8 cellular contexts compared by ENCODE assay signal in genomic region chr5:140821375-140822280, GRCh38.
DNase-seq lines count a peak whose midpoint lies in the region; ATAC-seq and TF ChIP-seq lines count a peak whose summit lies in the region.

Gene PCDHA5 (plus strand): TSS chr5:140821613.

- TF ChIP-seq CTCF in HFF-Myc (IDR thresholded peaks at IDR 0.05; ENCODE audit: low read depth, low read length, missing control alignments) = peak; percentile 66

- DNase-seq in COLO829 (ENCODE audit: low spot score) (peak; percentile 42), HFF-Myc (ENCODE audit: extremely low read depth, low read depth) (no peak), amniotic stem cell (lab: John Stamatoyannopoulos, UW) (peak; percentile 3), iris pigment epithelial cell (ENCODE audit: low read depth) (peak; percentile 7), NCI-H510A (lab: John Stamatoyannopoulos, UW) (no peak), AG08395 (ENCODE audit: low spot score) (no peak)

- ATAC-seq in HG02642 (IDR thresholded peaks at IDR 0.05; ENCODE audit: poor library complexity, unreplicated experiment) (no peak), HG03354 (IDR thresholded peaks at IDR 0.05; ENCODE audit: poor library complexity, severe bottlenecking, unreplicated experiment) (no peak)

- no peak within 1 kb of the TSS for H3K4me3 ChIP-seq in HFF-Myc (replicated peaks; ENCODE audit: low read depth, low read length)

Comparison
In these comparisons a context has a peak if more than half of its experiments do, and no peak if none do; other contexts are left out.
1. DNase-seq: peak in COLO829 (single experiment), amniotic stem cell (single experiment) and iris pigment epithelial cell (single experiment); none in HFF-Myc (single experiment), NCI-H510A (single experiment) and AG08395 (single experiment).